Comparison of ENCODE assay signal across 13 cellular contexts in the genomic region with DNA sequence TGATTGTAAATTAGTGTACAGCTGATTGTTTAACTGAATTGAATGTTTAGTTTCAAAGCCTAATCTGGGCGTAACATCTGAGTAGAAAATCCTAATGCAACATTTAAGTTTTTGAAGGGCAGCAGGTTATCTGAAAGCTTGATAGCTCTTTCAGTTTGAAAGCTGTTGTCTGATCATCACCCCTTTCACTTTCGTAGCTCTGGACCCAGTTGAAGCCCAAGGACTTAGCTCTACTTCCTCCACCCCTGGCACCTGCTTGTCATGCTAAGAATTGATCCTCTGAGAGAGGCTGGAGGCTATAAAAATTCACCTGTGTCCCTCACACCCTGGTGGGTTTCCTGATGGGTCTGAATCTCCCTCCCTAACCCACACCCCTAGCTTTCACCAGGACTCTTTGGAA.
A peak's percentile ranks its signal among the peaks of the same experiment; 100 is the strongest.
DNase-seq lines count a peak whose midpoint lies in the region; ATAC-seq and TF ChIP-seq lines count a peak whose summit lies in the region.
"Had no signal": no experiment of that assay in that cellular context is flagged by ENCODE, and none has a peak within 500 bp of the region (broad histone marks: within the 10 kb centered on the region; RNA-seq: fewer than 3 reads in every experiment).

No MANE protein-coding gene starts in this region.

- TF ChIP-seq CTCF in GM13977 (IDR thresholded peaks at IDR 0.05; ENCODE audit: extremely low read depth, insufficient read depth, missing control alignments) = no peak

- ATAC-seq in GM21786 (IDR thresholded peaks at IDR 0.05; ENCODE audit: unreplicated experiment) = peak; percentile 74
- ATAC-seq in HG03135 (IDR thresholded peaks at IDR 0.05; ENCODE audit: unreplicated experiment) = peak; percentile 73
- ATAC-seq: activated CD8-positive, alpha-beta T cell treated with anti-CD3 and anti-CD28 coated beads for 36 hours; CD8-positive, alpha-beta T cell; left ventricle myocardium superior had no signal

- DNase-seq in GM19238 (ENCODE audit: insufficient read length, low spot score) (peak; percentile 27), NK-92 (lab: John Stamatoyannopoulos, UW; ENCODE audit: unreplicated experiment) (no peak), GM13977 (ENCODE audit: low spot score) (no peak), NCI-H774 (lab: John Stamatoyannopoulos, UW) (no peak), epidermal melanocyte (ENCODE audit: insufficient read length, low spot score) (no peak)
- DNase-seq: activated CD8-positive, alpha-beta T cell treated with anti-CD3 and anti-CD28 coated beads for 36 hours; activated naive CD4-positive, alpha-beta T cell treated with anti-CD3 and anti-CD28 coated beads, Interleukin-2, amount 50 U/mL, for 16 hours; caudate nucleus; CD8-positive, alpha-beta T cell; left ventricle myocardium superior; NCI-H524 had no signal

- in situ Hi-C loops in GM13977 (cut with MboI; ENCODE audit: low pct_unique_long_range_greater_than_20kb, low sequenced_read_pairs, unreplicated experiment) = loop anchor here (25.0 kb wide), 1 partner anchor 533 kb away; no protein-coding TSS in a partner anchor
